Comparison of ENCODE assay signal across 18 cellular contexts in the genomic region with DNA sequence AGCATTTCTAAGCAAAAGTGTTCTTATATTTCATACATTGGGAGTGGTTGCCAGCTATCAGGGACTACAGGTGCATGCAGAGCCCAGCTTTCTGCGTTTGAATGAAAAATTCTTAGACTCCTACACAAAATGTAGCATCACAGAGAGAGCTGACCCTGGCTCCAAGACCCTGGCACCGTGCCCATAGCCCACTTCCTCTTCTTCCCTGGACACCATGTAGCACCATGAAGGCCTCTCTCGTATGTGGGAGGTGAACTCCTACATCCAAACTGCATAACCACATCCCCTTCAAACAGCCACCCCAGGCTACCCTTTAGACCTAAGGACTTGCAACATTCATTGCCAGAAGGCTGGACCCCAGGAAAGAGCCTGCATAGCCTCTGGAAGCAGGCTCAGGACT.
"Had no signal": no experiment of that assay in that cellular context is flagged by ENCODE, and none has a peak within 500 bp of the region (broad histone marks: within the 10 kb centered on the region; RNA-seq: fewer than 3 reads in every experiment).

No MANE protein-coding gene starts in this region.

- H3K9me3 Mint-ChIP-seq: activated naive CD4-positive, alpha-beta T cell treated with anti-CD3 and anti-CD28 coated beads, Interleukin-2, amount 50 U/mL, for 72 hours; nephron progenitor cell had no signal

- DNase-seq: activated CD4-positive, alpha-beta T cell treated with anti-CD3 and anti-CD28 coated beads, Interleukin-2, amount 50 U/mL, for 4 hours; activated effector memory CD4-positive, alpha-beta T cell treated with anti-CD3 and anti-CD28 coated beads, Interleukin-2, amount 50 U/mL, for 16 hours; activated T-cell treated with anti-CD3 and anti-CD28 coated beads, Interleukin-2, amount 50 U/mL, for 72 hours; adrenal gland; cortex of kidney; effector CD4-positive, alpha-beta T cell; heart right ventricle; kidney glomerular epithelial cell; left ventricle myocardium inferior; nephron progenitor cell; nucleus accumbens; stimulated activated naive CD4-positive, alpha-beta T cell treated with Interleukin-2 at 50 U/mL for 16 hours; substantia nigra had no signal

- H3K36me3 ChIP-seq: adrenal gland, breast epithelium, gastroesophageal sphincter, heart right ventricle, left ventricle myocardium inferior, tibial nerve had no signal

- H3K36me3 Mint-ChIP-seq: activated naive CD4-positive, alpha-beta T cell treated with anti-CD3 and anti-CD28 coated beads, Interleukin-2, amount 50 U/mL, for 72 hours had no signal

- H3K27me3 ChIP-seq: adrenal gland, breast epithelium, gastroesophageal sphincter, heart right ventricle, tibial nerve had no signal

- ATAC-seq: activated naive CD4-positive, alpha-beta T cell treated with anti-CD3 and anti-CD28 coated beads, Interleukin-2, amount 50 U/mL, for 72 hours; activated T-cell treated with anti-CD3 and anti-CD28 coated beads, Interleukin-2, amount 50 U/mL, for 72 hours; gastroesophageal sphincter; heart right ventricle had no signal

- H3K4me3 ChIP-seq: adrenal gland, breast epithelium, gastroesophageal sphincter, heart right ventricle, left ventricle myocardium inferior, tibial nerve had no signal

- H3K4me1 ChIP-seq: adrenal gland, breast epithelium, gastroesophageal sphincter, heart right ventricle, left ventricle myocardium inferior, tibial nerve had no signal

- H3K4me3 Mint-ChIP-seq: activated T-cell treated with anti-CD3 and anti-CD28 coated beads, Interleukin-2, amount 50 U/mL, for 72 hours; nephron progenitor cell had no signal

- H3K27ac Mint-ChIP-seq: activated naive CD4-positive, alpha-beta T cell treated with anti-CD3 and anti-CD28 coated beads, Interleukin-2, amount 50 U/mL, for 72 hours; activated T-cell treated with anti-CD3 and anti-CD28 coated beads, Interleukin-2, amount 50 U/mL, for 72 hours; nephron progenitor cell had no signal

- H3K27ac ChIP-seq: adrenal gland, breast epithelium, gastroesophageal sphincter, heart right ventricle, left ventricle myocardium inferior, tibial nerve, VCaP had no signal

- H3K9me3 ChIP-seq: adrenal gland, breast epithelium, gastroesophageal sphincter, heart right ventricle, left ventricle myocardium inferior, tibial nerve had no signal
